Comparison of ENCODE assay signal across 1 cellular context in the genomic region with DNA sequence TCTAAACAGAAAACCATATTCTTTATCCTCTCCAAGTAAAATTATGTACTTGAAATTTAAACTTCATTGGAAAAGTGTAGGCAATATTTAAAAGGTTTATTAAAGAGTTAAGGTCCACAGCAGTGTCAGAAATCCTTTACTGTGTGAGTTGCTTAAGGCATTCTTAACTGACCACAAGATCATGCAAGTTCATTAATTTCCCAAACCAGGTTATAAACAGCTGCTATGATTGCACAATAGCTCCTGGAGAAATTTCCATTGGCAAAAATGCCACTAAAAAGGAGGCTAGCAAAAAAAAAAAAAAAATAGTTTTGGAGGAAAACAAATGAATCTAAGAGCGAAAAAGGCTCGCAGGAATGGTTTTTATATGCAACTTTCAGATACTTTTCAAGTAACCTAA.
TF ChIP-seq lines count a peak whose summit lies in the region.

No MANE protein-coding gene starts in this region.

TF ChIP-seq in WTC11, 78 proteins besides CTCF, POLR2A, EP300 and RAD21 (continued from another document):
- TF ChIP-seq, protein P1, sequence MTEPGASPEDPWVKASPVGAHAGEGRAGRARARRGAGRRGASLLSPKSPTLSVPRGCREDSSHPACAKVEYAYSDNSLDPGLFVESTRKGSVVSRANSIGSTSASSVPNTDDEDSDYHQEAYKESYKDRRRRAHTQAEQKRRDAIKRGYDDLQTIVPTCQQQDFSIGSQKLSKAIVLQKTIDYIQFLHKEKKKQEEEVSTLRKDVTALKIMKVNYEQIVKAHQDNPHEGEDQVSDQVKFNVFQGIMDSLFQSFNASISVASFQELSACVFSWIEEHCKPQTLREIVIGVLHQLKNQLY (CRISPR knock-in tag; IDR thresholded peaks at IDR 0.05), result no peak
